Comparison of ENCODE assay signal across 15 cellular contexts in genomic region chr7:985915-986741, GRCh38. TPM values are rescaled to one million over a fixed set of nuclear protein-coding genes. Genes with fewer than 3 reads are reported as not detected.
DNase-seq lines count a peak whose midpoint lies in the region; ATAC-seq, FAIRE-seq and TF ChIP-seq lines count a peak whose summit lies in the region.
"Had no signal": no experiment of that assay in that cellular context is flagged by ENCODE, and none has a peak within 500 bp of the region (broad histone marks: within the 10 kb centered on the region; RNA-seq: fewer than 3 reads in every experiment).

No MANE protein-coding gene starts in this region.

- H3K79me2 ChIP-seq in H1 (ENCODE audit: control insufficient read depth in 1 of 2, insufficient read depth in 2 of 2, low read length in 2 of 2) (no peaks in the 10 kb centered on the region), osteoblast (ENCODE audit: insufficient read depth, low read length) (no peaks in the 10 kb centered on the region)

- H4K91ac ChIP-seq in H1 (replicated peaks; ENCODE audit: insufficient read length, low read length), result no peak overlapping the region

- H3K4me2 ChIP-seq in H1 (ENCODE audit: insufficient read depth in 1 of 2, low read depth in 2 of 2, low read length in 2 of 2), result no peak overlapping the region
- no peak overlapping the region for H3K4me2 ChIP-seq in osteoblast (ENCODE audit: insufficient read depth, low read length)

- TF ChIP-seq CTCF in H1 (IDR thresholded peaks at IDR 0.05; ENCODE audit: control extremely low read depth in 1 of 3, insufficient read depth in 1 of 3, low read depth in 1 of 3, low read length in 3 of 3) (no peak), osteoblast (IDR thresholded peaks at IDR 0.05; ENCODE audit: extremely low read depth, low read depth, low read length) (no peak), heart left ventricle (IDR thresholded peaks at IDR 0.05) (no peak)

- no peak overlapping the region for H3K4ac ChIP-seq in H1 (replicated peaks; ENCODE audit: insufficient read length, low read depth, low read length)

- no peak overlapping the region for H2BK120ac ChIP-seq in H1 (replicated peaks; ENCODE audit: low read depth, low read length)

- H3K23me2 ChIP-seq in H1 (ENCODE audit: low read depth, low read length), result no peaks in the 10 kb centered on the region

- no peak overlapping the region for H2BK5ac ChIP-seq in H1 (ENCODE audit: low read depth, low read length)

- H2BK20ac ChIP-seq in H1 (ENCODE audit: low read length), result no peak overlapping the region

- no peak overlapping the region for H3K18ac ChIP-seq in H1 (ENCODE audit: extremely low read depth, low read length)

- TF ChIP-seq EP300 in H1 (IDR thresholded peaks at IDR 0.05; ENCODE audit: borderline replicate concordance in 1 of 2, low read depth in 2 of 2, low read length in 2 of 2), result no peak

- no peak overlapping the region for H2AK5ac ChIP-seq in H1 (ENCODE audit: low read depth, low read length)

- CTCF ChIA-PET in H1 (lab: Charles Lee; ENCODE audit: partially characterized antibody), result interaction anchor here (1.1 to 1.4 kb wide), 3 partner anchors 10 to 190 kb away, joined by 3 to 5 read pairs (median 4); no protein-coding TSS in a partner anchor

- TF ChIP-seq RAD21 in H1 (IDR thresholded peaks at IDR 0.05 in 1 of 2, conservative IDR thresholded peaks at IDR 0.05 in 1 of 2; ENCODE audit: low read depth in 2 of 2, low read length in 2 of 2), result no peak

- 0 out of 2 replicates have a peak overlapping the region, but pooled peaks have one; percentile 29 for H2BK15ac ChIP-seq in H1 (ENCODE audit: low read length)

- H2BK12ac ChIP-seq in H1 (ENCODE audit: low read depth, low read length), result no peak overlapping the region

- H3K9me3 ChIP-seq in NT2/D1 (ENCODE audit: insufficient read depth, low read length) (no peaks in the 10 kb centered on the region), H1 (ENCODE audit: insufficient read depth in 2 of 2, low read depth in 1 of 2, low read length in 1 of 2) (no peaks in the 10 kb centered on the region), osteoblast (ENCODE audit: low read depth, low read length) (no peaks in the 10 kb centered on the region), heart left ventricle (no peaks in the 10 kb centered on the region)
- H3K9me3 ChIP-seq: sigmoid colon, vagina had no signal

- H3K27ac ChIP-seq in H1 (ENCODE audit: low read depth, low read length), result no peak overlapping the region
- H3K27ac ChIP-seq in osteoblast (ENCODE audit: low read depth, low read length), result no peak overlapping the region
- H3K27ac ChIP-seq in heart left ventricle, result no peak overlapping the region
- H3K27ac ChIP-seq: sigmoid colon, vagina had no signal

- H2AFZ ChIP-seq in H1 (ENCODE audit: low read length) (no peak overlapping the region), osteoblast (ENCODE audit: low read length) (no peak overlapping the region)

- intact Hi-C loops in heart left ventricle (cut with DNase I), result no loop called here

- DNase-seq in DMS53 treated with DMSO at 0.1 percent for 48 hours (lab: John Stamatoyannopoulos, UW; ENCODE audit: unreplicated experiment) (peak; percentile 18), NT2/D1 (ENCODE audit: low read depth, low spot score) (no peak), H1 (ENCODE audit: low read depth in 1 of 2, low spot score in 2 of 2) (no peak), osteoblast (ENCODE audit: insufficient read length, low spot score, missing footprints) (peak; percentile 97), heart left ventricle (no peak), DMS79 (lab: John Stamatoyannopoulos, UW) (no peak), GM12892 (ENCODE audit: insufficient read length) (no peak)
- DNase-seq: activated B cell treated with CpG ODN at 0.5 μM for 24 hours, cortex of kidney, hippocampal formation, midbrain, NCI-H2081 treated with DMSO at 0.1 percent for 48 hours, sigmoid colon had no signal

- peak overlapping the region; percentile 51; the same call in 1 of the 2 replicates for H4K8ac ChIP-seq in H1 (ENCODE audit: extremely low read depth, insufficient read depth, low read length)

- peaks cover 27% of the 10 kb centered on the region for H3K4me1 ChIP-seq in NT2/D1 (ENCODE audit: insufficient read depth, insufficient read length)
- H3K4me1 ChIP-seq in H1 (replicated peaks in 1 of 4; ENCODE audit: control insufficient read depth in 3 of 4, insufficient read depth in 4 of 4, low read length in 3 of 4), result peaks cover 0 to 5% (median 1%) of the 10 kb centered on the region in 4 experiments; a peak in 3 of 7 replicates
- H3K4me1 ChIP-seq in osteoblast (ENCODE audit: insufficient read depth, low read length), result no peaks in the 10 kb centered on the region
- peaks cover 0 to 13% (median 0%) of the 10 kb centered on the region in 12 donors for H3K4me1 ChIP-seq in heart left ventricle

- H3K36me3 ChIP-seq in NT2/D1 (ENCODE audit: insufficient read depth, insufficient read length, low read length) (no peaks in the 10 kb centered on the region), H1 (ENCODE audit: control insufficient read depth in 2 of 4, insufficient read depth in 4 of 4, low read length in 3 of 4) (no peaks in the 10 kb centered on the region), osteoblast (ENCODE audit: insufficient read depth, low read length) (no peaks in the 10 kb centered on the region), heart left ventricle (no peaks in the 10 kb centered on the region)
- H3K36me3 ChIP-seq: sigmoid colon, vagina had no signal

- H4K20me1 ChIP-seq in H1 (replicated peaks in 1 of 2; ENCODE audit: control insufficient read depth in 1 of 2, insufficient read depth in 2 of 2, low read length in 2 of 2) (no peaks in the 10 kb centered on the region), osteoblast (ENCODE audit: insufficient read depth, low read length) (no peaks in the 10 kb centered on the region)

- no peak overlapping the region for H3K23ac ChIP-seq in H1 (ENCODE audit: insufficient read length)

- H3K27me3 ChIP-seq in NT2/D1 (ENCODE audit: insufficient read depth, insufficient read length) (no peaks in the 10 kb centered on the region), H1 (replicated peaks in 1 of 4; ENCODE audit: control insufficient read depth in 3 of 4, extremely low read depth in 1 of 4, insufficient read depth in 3 of 4, low read length in 3 of 4) (no peaks in the 10 kb centered on the region), osteoblast (ENCODE audit: insufficient read depth, low read length) (peaks cover 13% of the 10 kb centered on the region), heart left ventricle (peaks cover 4 to 55% (median 24%) of the 10 kb centered on the region in 9 donors)
- H3K27me3 ChIP-seq: vagina had no signal

- H3K9ac ChIP-seq in NT2/D1 (ENCODE audit: insufficient read length, low read depth) (peak overlapping the region; percentile 56), H1 (replicated peaks in 1 of 4; ENCODE audit: extremely low read depth in 1 of 4, low read depth in 3 of 4, low read length in 3 of 4) (no peak overlapping the region; a peak in 1 of 7 replicates)

- ATAC-seq in heart left ventricle (no peak), HG02938 (IDR thresholded peaks at IDR 0.05; ENCODE audit: unreplicated experiment) (no peak)

- no peak overlapping the region for H4K5ac ChIP-seq in H1 (ENCODE audit: insufficient read length, low read depth, low read length)

- FAIRE-seq in H1 (lab: Jason Lieb, UNC) (no peak), GM12892 (lab: Jason Lieb, UNC) (no peak)

- TF ChIP-seq POLR2A in H1 (IDR thresholded peaks at IDR 0.05; ENCODE audit: control extremely low read depth in 1 of 2, low read depth in 2 of 2, low read length in 2 of 2) (no peak), heart left ventricle (IDR thresholded peaks at IDR 0.05) (no peak), GM12892 (IDR thresholded peaks at IDR 0.05; ENCODE audit: low read depth, low read length) (no peak)

- peak overlapping the region; percentile 16 for H3K14ac ChIP-seq in H1 (ENCODE audit: insufficient read length)

- H3K4me3 ChIP-seq in NT2/D1 (ENCODE audit: insufficient read length, low read depth), result no peak overlapping the region
- no peak overlapping the region for H3K4me3 ChIP-seq in H1 (ENCODE audit: extremely low read depth in 1 of 4, insufficient read depth in 2 of 4, low read depth in 3 of 4, low read length in 4 of 4)
- no peak overlapping the region for H3K4me3 ChIP-seq in osteoblast (ENCODE audit: insufficient read depth, low read length)
- H3K4me3 ChIP-seq in heart left ventricle, result no peak overlapping the region
- H3K4me3 ChIP-seq: sigmoid colon, vagina had no signal

- 90% methylated on average over 35 of the region's 41 CpGs; no CpG with 5 or more reads in 1 of the 2 experiments for WGBS in H1 (ENCODE audit: extremely low coverage in 1 of 2, insufficient coverage in 1 of 2, insufficient read length in 1 of 2, insufficient replicate concordance in 2 of 2, low coverage in 1 of 2, low lambda C conversion rate in 2 of 2, missing lambda C conversion rate in 1 of 2), 2 experiments
- WGBS in heart left ventricle, 4 donors, result 40 to 49% (median 42%) methylated on average over 38 to 41 of the region's 41 CpGs

- H3K56ac ChIP-seq in H1 (replicated peaks; ENCODE audit: insufficient read length, low read depth, low read length), result no peak overlapping the region

- H3K79me1 ChIP-seq in H1 (ENCODE audit: low read depth, low read length), result no peaks in the 10 kb centered on the region

- POLR2A ChIA-PET in H1 (lab: Charles Lee; ENCODE audit: partially characterized antibody), result interaction anchor here (1.0 to 2.4 kb wide), 2 partner anchors 9 to 11 kb away, joined by 4 to 12 read pairs; partner anchors contain the start of gene COX19

RNA-seq across cellular contexts. Expression of gene CYP2W1, which starts 3.1 kb away (rescaled TPM):
- not detected in 2 replicates for total RNA-seq in H1 (2021; fragmentation: NEBNext Ultra II Directional; extraction: Animal tissue kit (Norgen Biotek cat#: 25700))
- polyA plus RNA-seq in H1 (2011; rRNA removed) (0.05 TPM in 1 of 2 replicates, not detected in the other), heart left ventricle (not detected)
- 0.04 TPM for polyA plus RNA-seq in H1 (2011; cell fraction: cytosol; rRNA removed)
- 0.16 TPM for polyA plus RNA-seq in H1 (2011; cell fraction: nucleus; rRNA removed)
- 0.08 to 0.14 TPM (median 0.13 TPM) in 3 of 4 replicates, not detected in the other for polyA plus RNA-seq in H1 (2012, experiment 1 of 2)
- polyA plus RNA-seq in H1 (2012, experiment 2 of 2), result not detected
- not detected for polyA plus RNA-seq in H1 (2013, experiment 1 of 2)
- polyA plus RNA-seq in H1 (2013, experiment 2 of 2), result 0.04 TPM
- not detected in 2 replicates for polyA minus RNA-seq in H1 (2011; rRNA and poly(A)+ RNA removed)
- not detected for polyA minus RNA-seq in H1 (2011; cell fraction: cytosol; rRNA and poly(A)+ RNA removed)
- not detected for polyA minus RNA-seq in H1 (2011; cell fraction: nucleus; rRNA and poly(A)+ RNA removed)
- total RNA-seq in osteoblast (not detected in 2 replicates), heart left ventricle (not detected)
- not detected for polyA plus RNA-seq in GM12892 (2012; ENCODE audit: missing spikeins)
- total RNA-seq: activated B cell treated with CpG ODN at 0.5 μM for 24 hours had no signal

RNA-seq across cellular contexts. Expression of gene COX19, which starts 10.8 kb away (rescaled TPM):
- total RNA-seq in H1 (2021; fragmentation: NEBNext Ultra II Directional; extraction: Animal tissue kit (Norgen Biotek cat#: 25700)), result 7.9 and 9.0 TPM in 2 replicates
- polyA plus RNA-seq in H1 (2011; rRNA removed), result 3.9 and 5.8 TPM in 2 replicates
- 5.7 TPM for polyA plus RNA-seq in H1 (2011; cell fraction: cytosol; rRNA removed)
- 8.0 TPM for polyA plus RNA-seq in H1 (2011; cell fraction: nucleus; rRNA removed)
- 5.4 to 7.9 TPM (median 6.1 TPM) in 4 replicates for polyA plus RNA-seq in H1 (2012, experiment 1 of 2)
- polyA plus RNA-seq in H1 (2012, experiment 2 of 2), result 3.6 TPM
- polyA plus RNA-seq in H1 (2013, experiment 1 of 2), result 7.3 TPM
- polyA plus RNA-seq in H1 (2013, experiment 2 of 2), result 7.1 TPM
- polyA minus RNA-seq in H1 (2011; rRNA and poly(A)+ RNA removed), result 4.2 and 7.6 TPM in 2 replicates
- polyA minus RNA-seq in H1 (2011; cell fraction: cytosol; rRNA and poly(A)+ RNA removed), result 3.3 TPM
- 13.6 TPM for polyA minus RNA-seq in H1 (2011; cell fraction: nucleus; rRNA and poly(A)+ RNA removed)
- total RNA-seq in osteoblast, result 10.9 and 13.0 TPM in 2 replicates
- 1 to 10 TPM; 3.1 to 7.8 (median 6.5) TPM for total RNA-seq in heart left ventricle
- 1 to 10 TPM; 5.7 to 6.6 TPM for polyA plus RNA-seq in heart left ventricle
- 10.9 TPM for polyA plus RNA-seq in GM12892 (2012; ENCODE audit: missing spikeins)

RNA-seq across cellular contexts. Expression of gene ADAP1, which starts 31.6 kb away (rescaled TPM):
- 5.4 and 5.8 TPM in 2 replicates for total RNA-seq in H1 (2021; fragmentation: NEBNext Ultra II Directional; extraction: Animal tissue kit (Norgen Biotek cat#: 25700))
- polyA plus RNA-seq in H1 (2011; rRNA removed), result 6.1 and 8.1 TPM in 2 replicates
- 7.0 TPM for polyA plus RNA-seq in H1 (2011; cell fraction: cytosol; rRNA removed)
- polyA plus RNA-seq in H1 (2011; cell fraction: nucleus; rRNA removed), result 14.6 TPM
- 6.7 to 9.5 TPM (median 9.3 TPM) in 4 replicates for polyA plus RNA-seq in H1 (2012, experiment 1 of 2)
- 10.2 TPM for polyA plus RNA-seq in H1 (2012, experiment 2 of 2)
- polyA plus RNA-seq in H1 (2013, experiment 1 of 2), result 5.6 TPM
- polyA plus RNA-seq in H1 (2013, experiment 2 of 2), result 4.6 TPM
- polyA minus RNA-seq in H1 (2011; rRNA and poly(A)+ RNA removed), result 4.6 and 6.6 TPM in 2 replicates
- polyA minus RNA-seq in H1 (2011; cell fraction: cytosol; rRNA and poly(A)+ RNA removed), result 6.6 TPM
- polyA minus RNA-seq in H1 (2011; cell fraction: nucleus; rRNA and poly(A)+ RNA removed), result 6.3 TPM
- 0.59 and 2.2 TPM in 2 replicates for total RNA-seq in osteoblast
- total RNA-seq in heart left ventricle, result 10 to 100 TPM in 6 of 9 donors, 1 to 10 TPM in 3; 7.0 to 16.5 (median 12.0) TPM
- polyA plus RNA-seq in heart left ventricle, result 10 to 100 TPM in 1 of 2 donors, 1 to 10 TPM in 1; 3.1 to 14.0 TPM
- polyA plus RNA-seq in GM12892 (2012; ENCODE audit: missing spikeins), result 5.8 TPM

RNA-seq across cellular contexts. Expression of gene GPR146, which starts 58.2 kb away (rescaled TPM):
- total RNA-seq in H1 (2021; fragmentation: NEBNext Ultra II Directional; extraction: Animal tissue kit (Norgen Biotek cat#: 25700)), result 0.54 and 1.8 TPM in 2 replicates
- polyA plus RNA-seq in H1 (2011; rRNA removed) (2.7 and 3.9 TPM in 2 replicates), heart left ventricle (10 to 100 TPM; 11.1 to 26.4 TPM)
- 2.5 TPM for polyA plus RNA-seq in H1 (2011; cell fraction: cytosol; rRNA removed)
- polyA plus RNA-seq in H1 (2011; cell fraction: nucleus; rRNA removed), result 3.3 TPM
- 0.62 to 1.8 TPM (median 1.3 TPM) in 4 replicates for polyA plus RNA-seq in H1 (2012, experiment 1 of 2)
- polyA plus RNA-seq in H1 (2012, experiment 2 of 2), result 2.0 TPM
- polyA plus RNA-seq in H1 (2013, experiment 1 of 2), result 1.1 TPM
- 0.79 TPM for polyA plus RNA-seq in H1 (2013, experiment 2 of 2)
- 2.9 and 4.5 TPM in 2 replicates for polyA minus RNA-seq in H1 (2011; rRNA and poly(A)+ RNA removed)
- 0.81 TPM for polyA minus RNA-seq in H1 (2011; cell fraction: cytosol; rRNA and poly(A)+ RNA removed)
- 3.9 TPM for polyA minus RNA-seq in H1 (2011; cell fraction: nucleus; rRNA and poly(A)+ RNA removed)
- total RNA-seq in osteoblast (3.5 and 5.1 TPM in 2 replicates), heart left ventricle (10 to 100 TPM; 12.3 to 56.8 (median 25.2) TPM)
- 4.1 TPM for polyA plus RNA-seq in GM12892 (2012; ENCODE audit: missing spikeins)

Comparison
In these comparisons a context has a peak if more than half of its experiments do, and no peak if none do; other contexts are left out.
1. DNase-seq: peak in DMS53 treated with DMSO at 0.1 percent for 48 hours (single experiment) and osteoblast (single experiment); none in NT2/D1 (single experiment), H1 (0 of 2), heart left ventricle (0 of 5), DMS79 (single experiment) and GM12892 (single experiment).